ENCODE assay signal across 13 cellular contexts in the genomic region with DNA sequence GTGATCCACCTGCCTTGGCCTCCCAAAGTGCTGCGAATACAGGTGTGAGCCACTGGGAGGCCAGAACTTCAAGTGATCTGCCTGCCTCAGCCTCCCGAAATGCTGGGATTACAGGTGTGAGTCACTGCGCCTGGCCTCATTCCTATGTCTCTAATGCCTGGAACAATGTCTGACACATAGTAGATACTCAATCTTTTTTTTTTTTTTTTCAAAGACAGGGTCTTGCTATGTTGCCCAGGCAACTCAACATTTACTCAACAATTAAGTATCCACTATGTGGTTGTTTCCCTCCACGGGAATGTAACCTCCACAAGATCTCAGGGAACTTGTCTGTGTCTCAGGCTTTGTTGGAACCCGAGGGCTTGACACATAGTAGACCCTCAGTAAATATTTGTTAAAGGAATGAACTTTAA. TPM values are rescaled to one million over a fixed set of nuclear protein-coding genes. Genes with fewer than 3 reads are reported as not detected.
DNase-seq lines count a peak whose midpoint lies in the region; TF ChIP-seq lines count a peak whose summit lies in the region.
"Had no signal": no experiment of that assay in that cellular context is flagged by ENCODE, and none has a peak within 500 bp of the region (broad histone marks: within the 10 kb centered on the region; RNA-seq: fewer than 3 reads in every experiment).

No MANE protein-coding gene starts in this region.

- DNase-seq in MCF 10A (ENCODE audit: unreplicated experiment) = peak; percentile 67
- no peak for DNase-seq in breast epithelium (ENCODE audit: low spot score in 2 of 2)
- no peak for DNase-seq in WERI-Rb-1
- DNase-seq in fibroblast of villous mesenchyme (ENCODE audit: low read depth) = peak; percentile 69
- no peak for DNase-seq in type B pancreatic cell (ENCODE audit: extremely low spot score, unreplicated experiment)
- no peak for DNase-seq in activated effector memory CD4-positive, alpha-beta T cell treated with anti-CD3 and anti-CD28 coated beads, Interleukin-2, amount 50 U/mL, for 16 hours
- no peak for DNase-seq in CD4-positive, alpha-beta memory T cell
- no peak for DNase-seq in NCI-H146 treated with DMSO at 0.1 percent for 48 hours (lab: John Stamatoyannopoulos, UW; ENCODE audit: unreplicated experiment)
- DNase-seq: activated CD8-positive, alpha-beta memory T cell treated with anti-CD3 and anti-CD28 coated beads, Interleukin-2, amount 50 U/mL, for 4 hours; aorta; NK-92 treated with Interleukin-12 subunit alpha and Interleukin-12 subunit beta, amount 100 ng/mL, for 24 hours; sigmoid colon; T1000 had no signal

- POLR2A ChIA-PET in MCF 10A (lab: Yijun Ruan, JAX) = no interaction called here
- POLR2A ChIA-PET in CD4-positive, alpha-beta memory T cell (lab: Charles Lee; ENCODE audit: partially characterized antibody) = interaction anchor here (1.6 to 4.4 kb wide), 2 partner anchors 80 to 84 kb away, joined by 4 to 29 read pairs; partner anchors contain the start of gene RHOF

- intact Hi-C loops in MCF 10A (cut with micrococcal nuclease) = no loop called here
- intact Hi-C loops in breast epithelium (cut with DNase I; ENCODE audit: low total_unique reads) = loop anchor here (10.0 kb wide), 1 partner anchor 65 kb away; no protein-coding TSS in a partner anchor
- intact Hi-C loops in CD4-positive, alpha-beta memory T cell (cut with micrococcal nuclease) = no loop called here

- TF ChIP-seq CTCF in MCF 10A (IDR thresholded peaks at IDR 0.05; ENCODE audit: unreplicated experiment) (no peak), breast epithelium (IDR thresholded peaks at IDR 0.05) (no peak), WERI-Rb-1 (IDR thresholded peaks at IDR 0.05; ENCODE audit: low read depth, low read length) (no peak), fibroblast of villous mesenchyme (IDR thresholded peaks at IDR 0.05; ENCODE audit: insufficient read depth, low read depth, low read length) (no peak), type B pancreatic cell (conservative IDR thresholded peaks at IDR 0.05) (no peak)

- H3K4me1 Mint-ChIP-seq in MCF 10A (ENCODE audit: insufficient read depth, unreplicated experiment) = peaks cover 8% of the 10 kb centered on the region
- H3K4me1 Mint-ChIP-seq in type B pancreatic cell (ENCODE audit: unreplicated experiment) = peaks cover 18% of the 10 kb centered on the region
- H3K4me1 Mint-ChIP-seq in CD4-positive, alpha-beta memory T cell = peaks cover 7 to 22% (median 16%) of the 10 kb centered on the region in 4 donors

- H3K9me3 Mint-ChIP-seq in MCF 10A (ENCODE audit: unreplicated experiment) (peaks cover 7% of the 10 kb centered on the region), type B pancreatic cell (no peaks in the 10 kb centered on the region)
- peaks cover 0 to 4% (median 2%) of the 10 kb centered on the region in 8 donors for H3K9me3 Mint-ChIP-seq in CD4-positive, alpha-beta memory T cell

- H3K36me3 ChIP-seq in breast epithelium (no peaks in the 10 kb centered on the region), WERI-Rb-1 (no peaks in the 10 kb centered on the region)
- H3K36me3 ChIP-seq in CD4-positive, alpha-beta memory T cell (ENCODE audit: insufficient read depth, low read length) = no peaks in the 10 kb centered on the region
- H3K36me3 ChIP-seq: sigmoid colon had no signal

- H3K4me3 ChIP-seq in breast epithelium = no peak overlapping the region
- no peak overlapping the region for H3K4me3 ChIP-seq in WERI-Rb-1 (ENCODE audit: low read depth, low read length)
- H3K4me3 ChIP-seq in fibroblast of villous mesenchyme (ENCODE audit: low read depth, low read length) = no peak overlapping the region
- no peak overlapping the region for H3K4me3 ChIP-seq in CD4-positive, alpha-beta memory T cell (ENCODE audit: low read length in 2 of 2)
- H3K4me3 ChIP-seq: sigmoid colon had no signal

- H3K36me3 Mint-ChIP-seq in MCF 10A (ENCODE audit: insufficient read depth, unreplicated experiment) = no peaks in the 10 kb centered on the region
- H3K36me3 Mint-ChIP-seq in type B pancreatic cell = no peaks in the 10 kb centered on the region
- H3K36me3 Mint-ChIP-seq in CD4-positive, alpha-beta memory T cell = peaks cover 0 to 8% of the 10 kb centered on the region in 2 donors

- H3K27ac ChIP-seq in breast epithelium = no peak overlapping the region
- H3K27ac ChIP-seq in WERI-Rb-1 = peak overlapping the region; percentile 80
- no peak overlapping the region for H3K27ac ChIP-seq in CD4-positive, alpha-beta memory T cell (ENCODE audit: low read depth, low read length)

- no peak overlapping the region for H3K4me3 Mint-ChIP-seq in MCF 10A (ENCODE audit: unreplicated experiment)
- H3K4me3 Mint-ChIP-seq in type B pancreatic cell = no peak overlapping the region
- no peak overlapping the region for H3K4me3 Mint-ChIP-seq in CD4-positive, alpha-beta memory T cell

- no peaks in the 10 kb centered on the region for H3K27me3 ChIP-seq in breast epithelium
- H3K27me3 ChIP-seq in WERI-Rb-1 (ENCODE audit: insufficient read depth, low read depth, severe bottlenecking) = no peaks in the 10 kb centered on the region
- H3K27me3 ChIP-seq in CD4-positive, alpha-beta memory T cell (ENCODE audit: insufficient read depth, low read length) = no peaks in the 10 kb centered on the region
- H3K27me3 ChIP-seq: sigmoid colon had no signal

- H3K4me1 ChIP-seq in breast epithelium = peaks cover 0 to 5% of the 10 kb centered on the region in 2 donors
- H3K4me1 ChIP-seq in CD4-positive, alpha-beta memory T cell (ENCODE audit: insufficient read depth, low read length) = peaks cover 16% of the 10 kb centered on the region

- no peak for TF ChIP-seq POLR2A in breast epithelium (IDR thresholded peaks at IDR 0.05)

- H3K9me3 ChIP-seq in breast epithelium (no peaks in the 10 kb centered on the region), WERI-Rb-1 (ENCODE audit: severe bottlenecking) (peaks cover 10% of the 10 kb centered on the region)
- H3K9me3 ChIP-seq in CD4-positive, alpha-beta memory T cell (ENCODE audit: control insufficient read depth in 1 of 2, low read length in 2 of 2) = no peaks in the 10 kb centered on the region
- H3K9me3 ChIP-seq: sigmoid colon had no signal

- no TSS peak for BruUV-seq in MCF 10A (replicated peaks; lab: Mats Ljungman, UMichigan)

- CTCF ChIA-PET in MCF 10A (lab: Yijun Ruan, JAX) = interaction anchor here (1.8 to 8.3 kb wide), 2 partner anchors 8 to 86 kb away, joined by 5 to 58 read pairs; partner anchors contain the start of gene RHOF
- CTCF ChIA-PET in CD4-positive, alpha-beta memory T cell (lab: Charles Lee; ENCODE audit: partially characterized antibody) = interaction anchor here (1.1 kb wide), 1 partner anchor 103 kb away, joined by 3 read pairs; no protein-coding TSS in a partner anchor

- H3K27ac Mint-ChIP-seq in MCF 10A (ENCODE audit: low read depth, unreplicated experiment) (no peak overlapping the region), type B pancreatic cell (peak overlapping the region; percentile 72)
- H3K27ac Mint-ChIP-seq in CD4-positive, alpha-beta memory T cell = no peak overlapping the region

- H3K27me3 Mint-ChIP-seq in MCF 10A (ENCODE audit: insufficient read depth, unreplicated experiment) (no peaks in the 10 kb centered on the region), type B pancreatic cell (no peaks in the 10 kb centered on the region)
- peaks cover 0 to 2% of the 10 kb centered on the region in 2 donors for H3K27me3 Mint-ChIP-seq in CD4-positive, alpha-beta memory T cell

RNA-seq across cellular contexts. Expression of gene TMEM120B, which starts 3.1 kb away (rescaled TPM):
- total RNA-seq in MCF 10A (2022) = 10.5 and 14.2 TPM in 2 replicates
- 1 to 10 TPM; 5.4 to 8.2 (median 6.1) TPM for total RNA-seq in breast epithelium
- total RNA-seq in fibroblast of villous mesenchyme = 14.5 and 16.4 TPM in 2 replicates
- total RNA-seq in type B pancreatic cell (ENCODE audit: low replicate concordance) = 11.3 and 14.0 TPM in 2 replicates
- 10 to 100 TPM; 11.3 to 12.8 TPM for total RNA-seq in CD4-positive, alpha-beta memory T cell
- 1 to 10 TPM; 3.3 to 3.5 TPM for polyA plus RNA-seq in CD4-positive, alpha-beta memory T cell

RNA-seq across cellular contexts. Expression of gene MORN3, which starts 40.0 kb away (rescaled TPM):
- total RNA-seq in MCF 10A (2022) (0.35 and 0.52 TPM in 2 replicates), breast epithelium (1 to 10 TPM in 1 of 3 donors, under 1 TPM in 1, not detected in 1; 0.29 to 2.0 TPM), fibroblast of villous mesenchyme (0.32 TPM in 1 of 2 replicates, not detected in the other), type B pancreatic cell (ENCODE audit: low replicate concordance) (0.80 and 0.83 TPM in 2 replicates)
- total RNA-seq in CD4-positive, alpha-beta memory T cell = 10 to 100 TPM; 14.1 to 17.3 TPM
- polyA plus RNA-seq in CD4-positive, alpha-beta memory T cell = 1 to 10 TPM; 6.3 to 6.7 TPM
- total RNA-seq: sigmoid colon had no signal

Comparison
In these comparisons a context has a peak if more than half of its experiments do, and no peak if none do; other contexts are left out.
1. DNase-seq: peak in MCF 10A (single experiment) and fibroblast of villous mesenchyme (single experiment); none in breast epithelium (0 of 2), WERI-Rb-1 (single experiment), type B pancreatic cell (single experiment), activated effector memory CD4-positive, alpha-beta T cell treated with anti-CD3 and anti-CD28 coated beads, Interleukin-2, amount 50 U/mL, for 16 hours (single experiment), CD4-positive, alpha-beta memory T cell (0 of 5) and NCI-H146 treated with DMSO at 0.1 percent for 48 hours (single experiment).